ENCODE assay signal across 17 cellular contexts in genomic region chr16:19014456-19014855, GRCh38. TPM values are rescaled to one million over a fixed set of nuclear protein-coding genes. Genes with fewer than 3 reads are reported as not detected.
DNase-seq lines count a peak whose midpoint lies in the region; ATAC-seq, FAIRE-seq and TF ChIP-seq lines count a peak whose summit lies in the region.
"Had no signal": no experiment of that assay in that cellular context is flagged by ENCODE, and none has a peak within 500 bp of the region (broad histone marks: within the 10 kb centered on the region; RNA-seq: fewer than 3 reads in every experiment).

No MANE protein-coding gene starts in this region.

- no peaks in the 10 kb centered on the region for H3K36me3 ChIP-seq in GM23338 (ENCODE audit: insufficient read depth)
- H3K36me3 ChIP-seq in mucosa of descending colon (ENCODE audit: low read depth), result no peaks in the 10 kb centered on the region
- H3K36me3 ChIP-seq: BLaER1 treated with 17β-estradiol and CSF1 and Interleukin-3, amounts not matched to agents 10 nM and 100 nM had no signal

- intact Hi-C loops in mucosa of descending colon (cut with DNase I, micrococcal nuclease), result no loop called here

- H3K27me3 ChIP-seq in GM23338 (ENCODE audit: insufficient read depth), result no peaks in the 10 kb centered on the region
- H3K27me3 ChIP-seq: BLaER1 treated with 17β-estradiol and CSF1 and Interleukin-3, amounts not matched to agents 10 nM and 100 nM had no signal

- H3K9me3 Mint-ChIP-seq in GM23338, result peaks cover 10% of the 10 kb centered on the region; the same call in 1 of the 3 replicates

- no peaks in the 10 kb centered on the region for H3K79me2 ChIP-seq in GM23338 (replicated peaks; ENCODE audit: insufficient read depth)

- H3K4me1 Mint-ChIP-seq in GM23338, result no peaks in the 10 kb centered on the region; the same call in 2 of the 3 replicates

- no peak overlapping the region for H3K4me2 ChIP-seq in GM23338

- no peak overlapping the region for H3K27ac ChIP-seq in GM23338 (ENCODE audit: low read depth)
- H3K27ac ChIP-seq: BLaER1 treated with 17β-estradiol and CSF1 and Interleukin-3, amounts not matched to agents 10 nM and 100 nM had no signal

- FAIRE-seq in GM12892 (lab: Jason Lieb, UNC), result no peak

- H3K27ac Mint-ChIP-seq in GM23338, result no peak overlapping the region

- H2AFZ ChIP-seq in GM23338, result no peak overlapping the region

- H3K27me3 Mint-ChIP-seq in GM23338 (ENCODE audit: insufficient read depth, low read depth, poor library complexity), result peaks cover 3% of the 10 kb centered on the region

- H3K36me3 Mint-ChIP-seq in GM23338 (ENCODE audit: low read depth), result peaks cover 12% of the 10 kb centered on the region; the same call in 2 of the 3 replicates

- 0 out of 2 replicates have a peak, but pooled peaks cover 3% of the 10 kb centered on the region for H3F3A ChIP-seq in GM23338 (replicated peaks; ENCODE audit: low read depth)

- H3K4me1 ChIP-seq in GM23338 (ENCODE audit: insufficient read depth) (no peaks in the 10 kb centered on the region), mucosa of descending colon (ENCODE audit: low read depth) (no peaks in the 10 kb centered on the region)

- peaks cover 8% of the 10 kb centered on the region for H3K9me3 ChIP-seq in mucosa of descending colon

- ATAC-seq in GM23338 (peak; percentile 80), mucosa of descending colon (peak; percentile 63), GM18868 (IDR thresholded peaks at IDR 0.05; ENCODE audit: unreplicated experiment) (no peak), HG03354 (IDR thresholded peaks at IDR 0.05; ENCODE audit: poor library complexity, severe bottlenecking, unreplicated experiment) (no peak)
- ATAC-seq: SK-N-SH treated with all-trans-retinoic acid at 6 μM for 48 hours had no signal

- TF ChIP-seq POLR2A in GM12892 (IDR thresholded peaks at IDR 0.05; ENCODE audit: low read depth, low read length), result no peak

- DNase-seq in GM23338 (ENCODE audit: low spot score) (peak; percentile 50), NOMO-1 (lab: John Stamatoyannopoulos, UW; ENCODE audit: unreplicated experiment in 2 of 2) (peak; percentile 60 to 67), cardiac fibroblast (ENCODE audit: low read depth in 2 of 2) (peak; percentile 8 to 38), mucosa of descending colon (peak in 1 of 3 donors; percentile 36), GM12892 (ENCODE audit: insufficient read length) (no peak), DMS79 treated with DMSO at 0.1 percent for 48 hours (lab: John Stamatoyannopoulos, UW) (no peak)
- DNase-seq: activated CD4-positive, CD25-positive, alpha-beta regulatory T cell treated with anti-CD3 and anti-CD28 coated beads, Interleukin-2, amount 50 U/mL, for 72 hours; activated T-cell treated with anti-CD3 and anti-CD28 coated beads, Interleukin-2, amount 50 U/mL, for 1 hour; cortex of kidney; foreskin fibroblast; NCI-H1436 treated with DMSO at 0.1 percent for 48 hours; stimulated activated CD4-positive, alpha-beta T cell treated with anti-CD3 and anti-CD28 coated beads, Interleukin-4, amount 100 ng/mL, for 24 hours; stimulated activated naive CD4-positive, alpha-beta T cell treated with Interleukin-2 at 50 U/mL for 16 hours had no signal

- H4K20me1 ChIP-seq in GM23338 (replicated peaks; ENCODE audit: insufficient read depth), result no peaks in the 10 kb centered on the region
- H4K20me1 ChIP-seq: BLaER1 treated with 17β-estradiol and CSF1 and Interleukin-3, amounts not matched to agents 10 nM and 100 nM had no signal

- H3K4me3 Mint-ChIP-seq in GM23338, result no peak overlapping the region

- no peak overlapping the region for H3K4me3 ChIP-seq in GM23338
- H3K4me3 ChIP-seq in cardiac fibroblast (replicated peaks in 1 of 2; ENCODE audit: low read depth in 2 of 2, low read length in 2 of 2), result no peak overlapping the region
- H3K4me3 ChIP-seq in mucosa of descending colon, result no peak overlapping the region
- H3K4me3 ChIP-seq: BLaER1 treated with 17β-estradiol and CSF1 and Interleukin-3, amounts not matched to agents 10 nM and 100 nM had no signal

- peak in 1 of 2 experiments; percentile 55; a peak in 2 of 4 replicates for TF ChIP-seq CTCF in GM23338 (conservative IDR thresholded peaks at IDR 0.05; ENCODE audit: low read depth in 2 of 2)
- TF ChIP-seq CTCF in cardiac fibroblast (IDR thresholded peaks at IDR 0.05; ENCODE audit: low read depth, low read length), result no peak
- TF ChIP-seq CTCF in mucosa of descending colon (IDR thresholded peaks at IDR 0.05), result no peak

- H3K9me2 ChIP-seq in GM23338 (ENCODE audit: insufficient read depth), result no peaks in the 10 kb centered on the region

TF ChIP-seq in GM23338, 12 proteins besides CTCF, POLR2A, EP300 and RAD21:
- no peak for TF ChIP-seq ETS1 (IDR thresholded peaks at IDR 0.05)
- TF ChIP-seq EZH2 (IDR thresholded peaks at IDR 0.05; ENCODE audit: low read depth, unreplicated experiment), result no peak
- TF ChIP-seq POLR2AphosphoS5 (IDR thresholded peaks at IDR 0.05; ENCODE audit: low read depth), result no peak
- no peak for TF ChIP-seq ZNF331 (CRISPR knock-in tag; IDR thresholded peaks at IDR 0.05; ENCODE audit: low read depth)

RNA-seq across cellular contexts. Expression of gene TMC7, which starts 30.7 kb away (rescaled TPM):
- 2.4 TPM in 2 replicates for total RNA-seq in GM23338 (2014; rRNA removed; shearing (Covaris generic))
- polyA plus RNA-seq in GM23338 (2016; fragmentation: Nextera tagmentation; extraction: Ambion mirVana), result 0.75 and 1.7 TPM in 2 replicates
- total RNA-seq in mucosa of descending colon, result 10 to 100 TPM in 1 of 3 donors, 1 to 10 TPM in 2; 5.4 to 12.4 (median 9.2) TPM
- not detected for polyA plus RNA-seq in GM12892 (2012; ENCODE audit: missing spikeins)

RNA-seq across cellular contexts. Expression of gene COQ7, which starts 53.0 kb away (rescaled TPM):
- 17.4 and 17.9 TPM in 2 replicates for total RNA-seq in GM23338 (2014; rRNA removed; shearing (Covaris generic))
- polyA plus RNA-seq in GM23338 (2016; fragmentation: Nextera tagmentation; extraction: Ambion mirVana), result 19.3 and 21.7 TPM in 2 replicates
- 10 to 100 TPM; 30.3 to 34.2 (median 34.1) TPM for total RNA-seq in mucosa of descending colon
- polyA plus RNA-seq in GM12892 (2012; ENCODE audit: missing spikeins), result 11.4 TPM

Comparison
In these comparisons a context has a peak if more than half of its experiments do, and no peak if none do; other contexts are left out.
1. ATAC-seq: peak in GM23338 (single experiment) and mucosa of descending colon (single experiment); none in GM18868 (single experiment) and HG03354 (single experiment).
2. DNase-seq: peak in GM23338 (single experiment), NOMO-1 (2 of 2) and cardiac fibroblast (2 of 2); none in GM12892 (single experiment) and DMS79 treated with DMSO at 0.1 percent for 48 hours (single experiment).